In genomic region chr19:48806818-48807589, GRCh38 we compare ENCODE assay signal across 1 cellular context.
TF ChIP-seq lines count a peak whose summit lies in the region.

No MANE protein-coding gene starts in this region.

TF ChIP-seq in HepG2, 621 proteins besides CTCF, POLR2A, EP300 and RAD21 (continued from another document and continues in another):
- TF ChIP-seq, protein P1, sequence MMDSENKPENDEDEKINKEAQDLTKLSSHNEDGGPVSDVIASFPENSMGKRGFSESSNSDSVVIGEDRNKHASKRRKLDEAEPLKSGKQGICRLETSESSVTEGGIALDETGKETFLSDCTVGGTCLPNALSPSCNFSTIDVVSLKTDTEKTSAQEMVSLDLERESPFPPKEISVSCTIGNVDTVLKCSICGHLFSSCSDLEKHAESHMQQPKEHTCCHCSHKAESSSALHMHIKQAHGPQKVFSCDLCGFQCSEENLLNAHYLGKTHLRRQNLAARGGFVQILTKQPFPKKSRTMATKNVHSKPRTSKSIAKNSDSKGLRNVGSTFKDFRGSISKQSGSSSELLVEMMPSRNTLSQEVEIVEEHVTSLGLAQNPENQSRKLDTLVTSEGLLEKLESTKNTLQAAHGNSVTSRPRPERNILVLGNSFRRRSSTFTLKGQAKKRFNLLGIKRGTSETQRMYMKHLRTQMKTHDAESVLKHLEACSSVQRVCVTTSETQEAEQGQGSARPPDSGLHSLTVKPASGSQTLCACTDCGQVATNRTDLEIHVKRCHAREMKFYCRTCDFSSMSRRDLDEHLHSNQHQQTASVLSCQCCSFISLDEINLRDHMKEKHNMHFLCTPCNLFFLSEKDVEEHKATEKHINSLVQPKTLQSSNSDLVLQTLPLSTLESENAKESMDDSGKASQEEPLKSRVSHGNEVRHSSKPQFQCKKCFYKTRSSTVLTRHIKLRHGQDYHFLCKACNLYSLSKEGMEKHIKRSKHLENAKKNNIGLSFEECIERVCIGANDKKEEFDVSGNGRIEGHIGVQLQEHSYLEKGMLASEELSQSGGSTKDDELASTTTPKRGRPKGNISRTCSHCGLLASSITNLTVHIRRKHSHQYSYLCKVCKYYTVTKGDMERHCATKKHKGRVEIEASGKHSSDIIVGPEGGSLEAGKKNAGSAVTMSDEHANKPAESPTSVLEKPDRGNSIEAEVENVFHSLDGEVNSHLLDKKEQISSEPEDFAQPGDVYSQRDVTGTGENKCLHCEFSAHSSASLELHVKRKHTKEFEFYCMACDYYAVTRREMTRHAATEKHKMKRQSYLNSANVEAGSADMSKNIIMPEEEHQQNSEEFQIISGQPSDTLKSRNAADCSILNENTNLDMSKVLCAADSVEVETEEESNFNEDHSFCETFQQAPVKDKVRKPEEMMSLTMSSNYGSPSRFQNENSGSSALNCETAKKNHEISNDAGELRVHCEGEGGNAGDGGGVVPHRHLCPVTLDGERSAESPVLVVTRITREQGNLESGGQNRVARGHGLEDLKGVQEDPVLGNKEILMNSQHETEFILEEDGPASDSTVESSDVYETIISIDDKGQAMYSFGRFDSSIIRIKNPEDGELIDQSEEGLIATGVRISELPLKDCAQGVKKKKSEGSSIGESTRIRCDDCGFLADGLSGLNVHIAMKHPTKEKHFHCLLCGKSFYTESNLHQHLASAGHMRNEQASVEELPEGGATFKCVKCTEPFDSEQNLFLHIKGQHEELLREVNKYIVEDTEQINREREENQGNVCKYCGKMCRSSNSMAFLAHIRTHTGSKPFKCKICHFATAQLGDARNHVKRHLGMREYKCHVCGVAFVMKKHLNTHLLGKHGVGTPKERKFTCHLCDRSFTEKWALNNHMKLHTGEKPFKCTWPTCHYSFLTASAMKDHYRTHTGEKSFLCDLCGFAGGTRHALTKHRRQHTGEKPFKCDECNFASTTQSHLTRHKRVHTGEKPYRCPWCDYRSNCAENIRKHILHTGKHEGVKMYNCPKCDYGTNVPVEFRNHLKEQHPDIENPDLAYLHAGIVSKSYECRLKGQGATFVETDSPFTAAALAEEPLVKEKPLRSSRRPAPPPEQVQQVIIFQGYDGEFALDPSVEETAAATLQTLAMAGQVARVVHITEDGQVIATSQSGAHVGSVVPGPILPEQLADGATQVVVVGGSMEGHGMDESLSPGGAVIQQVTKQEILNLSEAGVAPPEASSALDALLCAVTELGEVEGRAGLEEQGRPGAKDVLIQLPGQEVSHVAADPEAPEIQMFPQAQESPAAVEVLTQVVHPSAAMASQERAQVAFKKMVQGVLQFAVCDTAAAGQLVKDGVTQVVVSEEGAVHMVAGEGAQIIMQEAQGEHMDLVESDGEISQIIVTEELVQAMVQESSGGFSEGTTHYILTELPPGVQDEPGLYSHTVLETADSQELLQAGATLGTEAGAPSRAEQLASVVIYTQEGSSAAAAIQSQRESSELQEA (CRISPR knock-in tag; IDR thresholded peaks at IDR 0.05; ENCODE audit: not compliant biosample characterization): no peak
- TF ChIP-seq ZBTB7B (CRISPR knock-in tag; IDR thresholded peaks at IDR 0.05) (peak; percentile 83), GABPA (IDR thresholded peaks at IDR 0.05; ENCODE audit: low read depth, low read length) (no peak), GABPA (CRISPR knock-in tag; IDR thresholded peaks at IDR 0.05; ENCODE audit: low read depth) (no peak), ZNF263 (CRISPR knock-in tag; IDR thresholded peaks at IDR 0.05) (peak; percentile 51), MXD3 (CRISPR knock-in tag; IDR thresholded peaks at IDR 0.05) (no peak; the same call in none of the 2 replicates), ZNF562 (CRISPR knock-in tag; IDR thresholded peaks at IDR 0.05; ENCODE audit: borderline replicate concordance) (no peak), NR2F6 (IDR thresholded peaks at IDR 0.05) (no peak), NR2F6 (CRISPR knock-in tag; IDR thresholded peaks at IDR 0.05) (no peak; the same call in 1 of the 2 replicates), PITX1 (CRISPR knock-in tag; IDR thresholded peaks at IDR 0.05) (peak; percentile 39; the same call in 1 of the 2 replicates), BCL3 (CRISPR knock-in tag; IDR thresholded peaks at IDR 0.05) (no peak; the same call in 1 of the 2 replicates), ELF4 (CRISPR knock-in tag; IDR thresholded peaks at IDR 0.05; ENCODE audit: borderline replicate concordance) (no peak), ZNF781 (CRISPR knock-in tag; IDR thresholded peaks at IDR 0.05; ENCODE audit: borderline replicate concordance, not compliant biosample characterization) (peak; percentile 52), FUBP1 (CRISPR knock-in tag; IDR thresholded peaks at IDR 0.05; ENCODE audit: borderline replicate concordance) (no peak), BRD4 (CRISPR knock-in tag; IDR thresholded peaks at IDR 0.05) (peak; percentile 92), SP4 (CRISPR knock-in tag; IDR thresholded peaks at IDR 0.05) (no peak), ZNF430 (CRISPR knock-in tag; IDR thresholded peaks at IDR 0.05) (0 out of 2 replicates have a peak, but pooled peaks have one; percentile 57), REXO4 (CRISPR knock-in tag; IDR thresholded peaks at IDR 0.05; ENCODE audit: borderline replicate concordance) (no peak), RBAK (CRISPR knock-in tag; IDR thresholded peaks at IDR 0.05) (no peak), ZNF569 (CRISPR knock-in tag; IDR thresholded peaks at IDR 0.05; ENCODE audit: borderline replicate concordance) (0 out of 2 replicates have a peak, but pooled peaks have one; percentile 3), IKZF4 (CRISPR knock-in tag; IDR thresholded peaks at IDR 0.05; ENCODE audit: borderline replicate concordance, low read depth, not compliant biosample characterization) (no peak), RBFOX2 (IDR thresholded peaks at IDR 0.05; ENCODE audit: low read depth, low read length) (0 out of 2 replicates have a peak, but pooled peaks have one; percentile 47), SIX4 (CRISPR knock-in tag; IDR thresholded peaks at IDR 0.05) (no peak), ZNF362 (CRISPR knock-in tag; IDR thresholded peaks at IDR 0.05; ENCODE audit: borderline replicate concordance) (0 out of 2 replicates have a peak, but pooled peaks have one; percentile 6), FOXK1 (CRISPR knock-in tag; IDR thresholded peaks at IDR 0.05; ENCODE audit: borderline replicate concordance, low read depth) (peak; percentile 30; the same call in 1 of the 2 replicates), ZBTB42 (CRISPR knock-in tag; IDR thresholded peaks at IDR 0.05) (0 out of 2 replicates have a peak, but pooled peaks have one; percentile 63), MTF1 (CRISPR knock-in tag; IDR thresholded peaks at IDR 0.05) (no peak), NBN (conservative IDR thresholded peaks at IDR 0.05) (no peak), NKX3-1 (CRISPR knock-in tag; IDR thresholded peaks at IDR 0.05) (no peak), MTERF4 (CRISPR knock-in tag; IDR thresholded peaks at IDR 0.05) (0 out of 2 replicates have a peak, but pooled peaks have one; percentile 11), ISX (CRISPR knock-in tag; conservative IDR thresholded peaks at IDR 0.05) (no peak), SALL2 (CRISPR knock-in tag; IDR thresholded peaks at IDR 0.05) (no peak; the same call in 1 of the 2 replicates)
- TF ChIP-seq, protein P2, sequence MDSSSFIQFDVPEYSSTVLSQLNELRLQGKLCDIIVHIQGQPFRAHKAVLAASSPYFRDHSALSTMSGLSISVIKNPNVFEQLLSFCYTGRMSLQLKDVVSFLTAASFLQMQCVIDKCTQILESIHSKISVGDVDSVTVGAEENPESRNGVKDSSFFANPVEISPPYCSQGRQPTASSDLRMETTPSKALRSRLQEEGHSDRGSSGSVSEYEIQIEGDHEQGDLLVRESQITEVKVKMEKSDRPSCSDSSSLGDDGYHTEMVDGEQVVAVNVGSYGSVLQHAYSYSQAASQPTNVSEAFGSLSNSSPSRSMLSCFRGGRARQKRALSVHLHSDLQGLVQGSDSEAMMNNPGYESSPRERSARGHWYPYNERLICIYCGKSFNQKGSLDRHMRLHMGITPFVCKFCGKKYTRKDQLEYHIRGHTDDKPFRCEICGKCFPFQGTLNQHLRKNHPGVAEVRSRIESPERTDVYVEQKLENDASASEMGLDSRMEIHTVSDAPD (CRISPR knock-in tag; IDR thresholded peaks at IDR 0.05): no peak
- TF ChIP-seq, protein P3, sequence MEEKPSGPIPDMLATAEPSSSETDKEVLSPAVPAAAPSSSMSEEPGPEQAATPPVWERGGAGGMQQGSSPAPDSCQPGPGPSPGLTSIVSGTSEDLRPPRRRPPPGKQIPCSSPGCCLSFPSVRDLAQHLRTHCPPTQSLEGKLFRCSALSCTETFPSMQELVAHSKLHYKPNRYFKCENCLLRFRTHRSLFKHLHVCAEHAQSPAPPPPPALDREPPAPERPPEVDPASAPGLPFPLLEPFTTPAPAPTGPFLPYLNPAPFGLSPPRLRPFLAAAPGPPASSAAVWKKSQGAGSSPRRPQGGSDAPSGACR (CRISPR knock-in tag; IDR thresholded peaks at IDR 0.05): no peak
- TF ChIP-seq, protein P4, sequence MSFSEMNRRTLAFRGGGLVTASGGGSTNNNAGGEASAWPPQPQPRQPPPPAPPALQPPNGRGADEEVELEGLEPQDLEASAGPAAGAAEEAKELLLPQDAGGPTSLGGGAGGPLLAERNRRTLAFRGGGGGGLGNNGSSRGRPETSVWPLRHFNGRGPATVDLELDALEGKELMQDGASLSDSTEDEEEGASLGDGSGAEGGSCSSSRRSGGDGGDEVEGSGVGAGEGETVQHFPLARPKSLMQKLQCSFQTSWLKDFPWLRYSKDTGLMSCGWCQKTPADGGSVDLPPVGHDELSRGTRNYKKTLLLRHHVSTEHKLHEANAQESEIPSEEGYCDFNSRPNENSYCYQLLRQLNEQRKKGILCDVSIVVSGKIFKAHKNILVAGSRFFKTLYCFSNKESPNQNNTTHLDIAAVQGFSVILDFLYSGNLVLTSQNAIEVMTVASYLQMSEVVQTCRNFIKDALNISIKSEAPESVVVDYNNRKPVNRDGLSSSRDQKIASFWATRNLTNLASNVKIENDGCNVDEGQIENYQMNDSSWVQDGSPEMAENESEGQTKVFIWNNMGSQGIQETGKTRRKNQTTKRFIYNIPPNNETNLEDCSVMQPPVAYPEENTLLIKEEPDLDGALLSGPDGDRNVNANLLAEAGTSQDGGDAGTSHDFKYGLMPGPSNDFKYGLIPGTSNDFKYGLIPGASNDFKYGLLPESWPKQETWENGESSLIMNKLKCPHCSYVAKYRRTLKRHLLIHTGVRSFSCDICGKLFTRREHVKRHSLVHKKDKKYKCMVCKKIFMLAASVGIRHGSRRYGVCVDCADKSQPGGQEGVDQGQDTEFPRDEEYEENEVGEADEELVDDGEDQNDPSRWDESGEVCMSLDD (CRISPR knock-in tag; IDR thresholded peaks at IDR 0.05; ENCODE audit: borderline replicate concordance): no peak
- TF ChIP-seq, protein P5, sequence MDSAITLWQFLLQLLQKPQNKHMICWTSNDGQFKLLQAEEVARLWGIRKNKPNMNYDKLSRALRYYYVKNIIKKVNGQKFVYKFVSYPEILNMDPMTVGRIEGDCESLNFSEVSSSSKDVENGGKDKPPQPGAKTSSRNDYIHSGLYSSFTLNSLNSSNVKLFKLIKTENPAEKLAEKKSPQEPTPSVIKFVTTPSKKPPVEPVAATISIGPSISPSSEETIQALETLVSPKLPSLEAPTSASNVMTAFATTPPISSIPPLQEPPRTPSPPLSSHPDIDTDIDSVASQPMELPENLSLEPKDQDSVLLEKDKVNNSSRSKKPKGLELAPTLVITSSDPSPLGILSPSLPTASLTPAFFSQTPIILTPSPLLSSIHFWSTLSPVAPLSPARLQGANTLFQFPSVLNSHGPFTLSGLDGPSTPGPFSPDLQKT (CRISPR knock-in tag; IDR thresholded peaks at IDR 0.05; ENCODE audit: borderline replicate concordance): no peak
- TF ChIP-seq, protein P6, sequence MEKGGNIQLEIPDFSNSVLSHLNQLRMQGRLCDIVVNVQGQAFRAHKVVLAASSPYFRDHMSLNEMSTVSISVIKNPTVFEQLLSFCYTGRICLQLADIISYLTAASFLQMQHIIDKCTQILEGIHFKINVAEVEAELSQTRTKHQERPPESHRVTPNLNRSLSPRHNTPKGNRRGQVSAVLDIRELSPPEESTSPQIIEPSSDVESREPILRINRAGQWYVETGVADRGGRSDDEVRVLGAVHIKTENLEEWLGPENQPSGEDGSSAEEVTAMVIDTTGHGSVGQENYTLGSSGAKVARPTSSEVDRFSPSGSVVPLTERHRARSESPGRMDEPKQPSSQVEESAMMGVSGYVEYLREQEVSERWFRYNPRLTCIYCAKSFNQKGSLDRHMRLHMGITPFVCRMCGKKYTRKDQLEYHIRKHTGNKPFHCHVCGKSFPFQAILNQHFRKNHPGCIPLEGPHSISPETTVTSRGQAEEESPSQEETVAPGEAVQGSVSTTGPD (CRISPR knock-in tag; IDR thresholded peaks at IDR 0.05): no peak
